ENCODE assay signal across 9 cellular contexts in genomic region chr19:36973021-36973843, GRCh38. TPM values are rescaled to one million over a fixed set of nuclear protein-coding genes. Genes with fewer than 3 reads are reported as not detected.
DNase-seq lines count a peak whose midpoint lies in the region; ATAC-seq and TF ChIP-seq lines count a peak whose summit lies in the region.
"Had no signal": no experiment of that assay in that cellular context is flagged by ENCODE, and none has a peak within 500 bp of the region (broad histone marks: within the 10 kb centered on the region; RNA-seq: fewer than 3 reads in every experiment).

No MANE protein-coding gene starts in this region.

- CTCF ChIA-PET in BJ (lab: Yijun Ruan, JAX) = interaction anchor here (0.5 to 1.6 kb wide), 12 partner anchors 9 to 628 kb away, joined by 3 to 7 read pairs (median 4); partner anchors contain the start of gene ZNF420

- DNase-seq in BJ (ENCODE audit: low read depth) (peak; percentile 4), NCI-H82 treated with DMSO at 0.1 percent for 48 hours (lab: John Stamatoyannopoulos, UW; ENCODE audit: unreplicated experiment) (peak; percentile 13), activated gamma-delta T cell treated with Interleukin-2 at 50 U/mL for 16 hours (peak; percentile 71), foreskin fibroblast (peak; percentile 46 to 86), omental fat pad (ENCODE audit: low spot score) (peak; percentile 56), superior temporal gyrus (ENCODE audit: extremely low spot score) (peak; percentile 86), NCI-H2196 treated with DMSO at 0.1 percent for 48 hours (lab: John Stamatoyannopoulos, UW; ENCODE audit: unreplicated experiment) (no peak)

- POLR2A ChIA-PET in BJ (lab: Charles Lee) = no interaction called here

- no peaks in the 10 kb centered on the region for H3K27me3 ChIP-seq in BJ (ENCODE audit: control insufficient read depth, insufficient read depth, low read length)

- peak overlapping the region; percentile 49 for H3K4me3 ChIP-seq in BJ (ENCODE audit: low read depth, low read length)
- H3K4me3 ChIP-seq in foreskin fibroblast (ENCODE audit: low read depth in 1 of 2, low read length in 2 of 2) = peak overlapping the region; percentile 66 to 70

- no peaks in the 10 kb centered on the region for H3K36me3 ChIP-seq in BJ (ENCODE audit: control insufficient read depth, insufficient read depth, low read length)

- ATAC-seq in GM21786 (IDR thresholded peaks at IDR 0.05; ENCODE audit: unreplicated experiment) (peak; percentile 86), omental fat pad (ENCODE audit: low FRiP score) (peak; percentile 99)
- ATAC-seq: HCT116 had no signal

- TF ChIP-seq CTCF in BJ (IDR thresholded peaks at IDR 0.05; ENCODE audit: insufficient read depth, low read depth, low read length) (peak; percentile 98), foreskin fibroblast (IDR thresholded peaks at IDR 0.05; ENCODE audit: low read depth, low read length) (peak; percentile 77), omental fat pad (IDR thresholded peaks at IDR 0.05) (peak in 2 of 3 donors; percentile 70 to 78)

RNA-seq across cellular contexts. Expression of gene ZNF568, which starts 57.1 kb away (rescaled TPM):
- polyA plus RNA-seq in BJ (2011; rRNA removed) = 5.4 and 7.0 TPM in 2 replicates
- polyA minus RNA-seq in BJ (2011; rRNA and poly(A)+ RNA removed) = 3.6 and 5.7 TPM in 2 replicates
- total RNA-seq in omental fat pad = 10 to 100 TPM in 2 of 4 donors, 1 to 10 TPM in 2; 5.6 to 13.2 (median 8.4) TPM

RNA-seq across cellular contexts. Expression of gene ZNF829, which starts 57.1 kb away (rescaled TPM):
- 1.2 and 1.5 TPM in 2 replicates for polyA plus RNA-seq in BJ (2011; rRNA removed)
- 1.4 and 1.7 TPM in 2 replicates for polyA minus RNA-seq in BJ (2011; rRNA and poly(A)+ RNA removed)
- total RNA-seq in omental fat pad = 1 to 10 TPM; 1.7 to 3.9 (median 3.2) TPM
